In the genomic region with DNA sequence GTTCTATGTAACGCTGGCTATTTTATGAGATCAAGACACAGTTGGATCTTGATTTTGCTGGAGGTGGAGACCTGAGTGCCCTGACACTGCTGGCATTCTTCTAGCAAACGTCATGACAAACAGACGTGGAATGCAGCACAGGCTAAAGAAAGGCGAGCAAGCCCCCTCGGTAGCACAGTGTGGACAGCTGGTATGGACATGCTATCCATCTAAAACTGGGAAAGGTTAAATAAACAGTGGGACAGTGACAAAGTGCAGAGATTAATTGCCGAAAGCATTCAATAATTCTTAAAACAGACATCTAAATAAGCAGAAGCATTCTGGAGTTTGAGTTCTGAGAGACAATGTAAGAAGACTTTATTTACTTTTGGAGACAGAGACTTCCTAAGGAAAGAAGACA, we compare ENCODE assay signal across 15 cellular contexts.
DNase-seq lines count a peak whose midpoint lies in the region; ATAC-seq and TF ChIP-seq lines count a peak whose summit lies in the region.
"Had no signal": no experiment of that assay in that cellular context is flagged by ENCODE, and none has a peak within 500 bp of the region (broad histone marks: within the 10 kb centered on the region; RNA-seq: fewer than 3 reads in every experiment).

No MANE protein-coding gene starts in this region.

- H3K27ac ChIP-seq in GM23248 = no peak overlapping the region
- peak overlapping the region; percentile 20 for H3K27ac ChIP-seq in smooth muscle cell (ENCODE audit: low read depth)
- no peak overlapping the region for H3K27ac ChIP-seq in PC-3 (ENCODE audit: low read length)
- H3K27ac ChIP-seq: VCaP had no signal

- 59 to 64% methylated on average over 6 of the region's 6 CpGs for WGBS in GM23248 (ENCODE audit: low coverage in 1 of 2, low lambda C conversion rate in 2 of 2, missing lambda C conversion rate in 2 of 2), 2 experiments
- 13% methylated on average over 6 of the region's 6 CpGs for WGBS in smooth muscle cell (ENCODE audit: low lambda C conversion rate)

- H3K9me3 Mint-ChIP-seq in T-cell = no peaks in the 10 kb centered on the region
- H3K9me3 Mint-ChIP-seq: naive thymus-derived CD8-positive, alpha-beta T cell had no signal

- H3K9me3 ChIP-seq in GM23248 (ENCODE audit: low read depth) (no peaks in the 10 kb centered on the region), adipocyte (ENCODE audit: control insufficient read depth, low read length) (no peaks in the 10 kb centered on the region), smooth muscle cell (replicated peaks; ENCODE audit: low read depth) (no peaks in the 10 kb centered on the region), PC-3 (ENCODE audit: low read length) (no peaks in the 10 kb centered on the region)

- TF ChIP-seq CTCF in smooth muscle cell (IDR thresholded peaks at IDR 0.05; ENCODE audit: borderline replicate concordance, insufficient read depth, poor library complexity, severe bottlenecking) (no peak), PC-3 (conservative IDR thresholded peaks at IDR 0.05; ENCODE audit: low read depth, low read length) (no peak)

- H4K20me1 ChIP-seq in GM23248 (ENCODE audit: insufficient read depth) (no peaks in the 10 kb centered on the region), smooth muscle cell (ENCODE audit: low read depth) (no peaks in the 10 kb centered on the region), PC-3 (ENCODE audit: low read length) (no peaks in the 10 kb centered on the region)

- H3K79me2 ChIP-seq in GM23248 (ENCODE audit: insufficient read depth) (0 out of 2 replicates have a peak, but pooled peaks cover 14% of the 10 kb centered on the region), smooth muscle cell (ENCODE audit: low read depth) (no peaks in the 10 kb centered on the region), PC-3 (ENCODE audit: low read length) (no peaks in the 10 kb centered on the region)

- DNase-seq in GM23248 (peak; percentile 26), adipocyte (ENCODE audit: low read depth) (peak; percentile 62), kidney tubule cell (ENCODE audit: low spot score) (peak; percentile 54), smooth muscle cell (lab: John Stamatoyannopoulos, UW; ENCODE audit: unreplicated experiment) (no peak), T-cell (no peak), PC-3 (no peak), NCI-H2227 treated with DMSO at 0.1 percent for 48 hours (lab: John Stamatoyannopoulos, UW) (no peak)
- DNase-seq: activated CD8-positive, alpha-beta memory T cell treated with anti-CD3 and anti-CD28 coated beads for 24 hours; DND-41; naive thymus-derived CD8-positive, alpha-beta T cell; NCI-H2029 treated with DMSO at 0.1 percent for 48 hours had no signal

- no peak overlapping the region for H3K4me3 Mint-ChIP-seq in T-cell
- H3K4me3 Mint-ChIP-seq: brain; naive thymus-derived CD8-positive, alpha-beta T cell had no signal

- H3K4me3 ChIP-seq in GM23248 (no peak overlapping the region), adipocyte (ENCODE audit: low read length) (no peak overlapping the region), smooth muscle cell (no peak overlapping the region), PC-3 (ENCODE audit: low read length) (no peak overlapping the region)

- no peak overlapping the region for H3K9ac ChIP-seq in GM23248
- no peak overlapping the region for H3K9ac ChIP-seq in adipocyte (ENCODE audit: low read length)
- no peak overlapping the region for H3K9ac ChIP-seq in smooth muscle cell (ENCODE audit: low read depth)
- no peak overlapping the region for H3K9ac ChIP-seq in PC-3 (ENCODE audit: low read length)

- BruUV-seq in PC-3 (replicated peaks; lab: Mats Ljungman, UMichigan) = no TSS peak

- no peaks in the 10 kb centered on the region for H3K27me3 Mint-ChIP-seq in T-cell
- H3K27me3 Mint-ChIP-seq: brain; naive thymus-derived CD8-positive, alpha-beta T cell had no signal

- H3K4me1 ChIP-seq in GM23248 (ENCODE audit: insufficient read depth) = peaks cover 34% of the 10 kb centered on the region
- H3K4me1 ChIP-seq in adipocyte (ENCODE audit: control insufficient read depth, insufficient read depth, low read length) = peaks cover 17% of the 10 kb centered on the region
- no peaks in the 10 kb centered on the region for H3K4me1 ChIP-seq in smooth muscle cell (ENCODE audit: low read depth)
- H3K4me1 ChIP-seq in PC-3 (ENCODE audit: insufficient read depth, low read length) = no peaks in the 10 kb centered on the region

- in situ Hi-C loops in GM23248 (cut with MboI) = no loop called here

- CTCF ChIA-PET in T-cell (lab: Charles Lee) (no interaction called here), PC-3 (lab: Charles Lee) (no interaction called here)

- H3K4me2 ChIP-seq in GM23248 (ENCODE audit: unreplicated experiment) = no peak overlapping the region
- peak overlapping the region; percentile 16 for H3K4me2 ChIP-seq in smooth muscle cell
- H3K4me2 ChIP-seq in PC-3 (ENCODE audit: low read length) = no peak overlapping the region

- intact Hi-C loops in PC-3 (cut with micrococcal nuclease) = no loop called here

- POLR2A ChIA-PET in T-cell (lab: Charles Lee) = no interaction called here
- POLR2A ChIA-PET in PC-3 (lab: Charles Lee; ENCODE audit: unreplicated experiment) = no interaction called here

- H3F3A ChIP-seq in GM23248 (ENCODE audit: insufficient read depth) (peaks cover 10% of the 10 kb centered on the region), smooth muscle cell (ENCODE audit: low read depth) (peaks cover 6% of the 10 kb centered on the region), PC-3 (ENCODE audit: low read length, unreplicated experiment) (no peaks in the 10 kb centered on the region)

- no peaks in the 10 kb centered on the region for H3K27me3 ChIP-seq in GM23248 (replicated peaks; ENCODE audit: insufficient read depth)
- no peaks in the 10 kb centered on the region for H3K27me3 ChIP-seq in adipocyte (replicated peaks; ENCODE audit: control insufficient read depth, insufficient read depth, low read length)
- H3K27me3 ChIP-seq in smooth muscle cell (ENCODE audit: low read depth) = no peaks in the 10 kb centered on the region
- no peaks in the 10 kb centered on the region for H3K27me3 ChIP-seq in PC-3 (ENCODE audit: low read length)

- H3K9me2 ChIP-seq in GM23248 (ENCODE audit: insufficient read depth) (no peaks in the 10 kb centered on the region), PC-3 (replicated peaks; ENCODE audit: low read length) (no peaks in the 10 kb centered on the region)

- H3K27ac Mint-ChIP-seq in T-cell = no peak overlapping the region
- H3K27ac Mint-ChIP-seq: naive thymus-derived CD8-positive, alpha-beta T cell had no signal

- H2AFZ ChIP-seq in GM23248 (no peak overlapping the region), smooth muscle cell (ENCODE audit: low read depth) (no peak overlapping the region), PC-3 (ENCODE audit: low read length) (no peak overlapping the region)

- H3K4me1 Mint-ChIP-seq in T-cell = no peaks in the 10 kb centered on the region

- no peaks in the 10 kb centered on the region for H3K36me3 ChIP-seq in GM23248 (ENCODE audit: low read depth)
- H3K36me3 ChIP-seq in adipocyte (ENCODE audit: control insufficient read depth, insufficient read depth, low read length, severe bottlenecking) = no peaks in the 10 kb centered on the region
- no peaks in the 10 kb centered on the region for H3K36me3 ChIP-seq in smooth muscle cell (ENCODE audit: low read depth)
- H3K36me3 ChIP-seq in PC-3 (ENCODE audit: low read depth, low read length) = no peaks in the 10 kb centered on the region

- H3K36me3 Mint-ChIP-seq in T-cell = peaks cover 23% of the 10 kb centered on the region

- no peak for ATAC-seq in T-cell (replicated peaks in 1 of 4)
- ATAC-seq in PC-3 = no peak
- ATAC-seq: HCT116; HepG2; naive thymus-derived CD8-positive, alpha-beta T cell had no signal

Comparison
In these comparisons a context has a peak if more than half of its experiments do, and no peak if none do; other contexts are left out.
1. DNase-seq: peak in GM23248 (single experiment), adipocyte (single experiment) and kidney tubule cell (single experiment); none in smooth muscle cell (single experiment), T-cell (0 of 34), PC-3 (single experiment) and NCI-H2227 treated with DMSO at 0.1 percent for 48 hours (single experiment).